ENCODE assay signal across 8 cellular contexts in genomic region chr1:192639607-192640368, GRCh38. TPM values are rescaled to one million over a fixed set of nuclear protein-coding genes. Genes with fewer than 3 reads are reported as not detected.
A peak's percentile ranks its signal among the peaks of the same experiment; 100 is the strongest.
DNase-seq lines count a peak whose midpoint lies in the region; ATAC-seq and TF ChIP-seq lines count a peak whose summit lies in the region.

No MANE protein-coding gene starts in this region.

- no peaks in the 10 kb centered on the region for H3K36me3 Mint-ChIP-seq in activated naive CD4-positive, alpha-beta T cell treated with anti-CD3 and anti-CD28 coated beads, Interleukin-2, amount 50 U/mL, for 24 hours
- no peaks in the 10 kb centered on the region for H3K36me3 Mint-ChIP-seq in activated naive CD4-positive, alpha-beta T cell treated with anti-CD3 and anti-CD28 coated beads, Interleukin-2, amount 10 ng/mL, durations not matched to agents 7 days and 5 days

- intact Hi-C loops in lower leg skin (cut with DNase I; ENCODE audit: low total_unique reads), result no loop called here

- H3K27ac Mint-ChIP-seq in activated naive CD4-positive, alpha-beta T cell treated with anti-CD3 and anti-CD28 coated beads, Interleukin-2, amount 50 U/mL, for 24 hours, result peak overlapping the region; percentile 77
- H3K27ac Mint-ChIP-seq in activated naive CD4-positive, alpha-beta T cell treated with anti-CD3 and anti-CD28 coated beads, Interleukin-2, amount 10 ng/mL, durations not matched to agents 7 days and 5 days, result no peak overlapping the region

- DNase-seq in activated naive CD4-positive, alpha-beta T cell treated with anti-CD3 and anti-CD28 coated beads, Interleukin-2, amount 10 ng/mL, durations not matched to agents 7 days and 5 days, result no peak
- DNase-seq in RPMI7951 (ENCODE audit: low read depth) (peak; percentile 9), renal cortical epithelial cell (ENCODE audit: low read depth) (peak; percentile 84), NCI-H187 (lab: John Stamatoyannopoulos, UW) (no peak), dedifferentiated amniotic fluid mesenchymal stem cell (ENCODE audit: extremely low spot score) (no peak), lower leg skin (ENCODE audit: low spot score in 2 of 2) (no peak)

- H3K4me3 ChIP-seq in lower leg skin (ENCODE audit: low read depth, poor library complexity, severe bottlenecking), result no peak overlapping the region

- no peak for TF ChIP-seq POLR2A in lower leg skin (IDR thresholded peaks at IDR 0.05)

- peaks cover 7% of the 10 kb centered on the region for H3K4me1 Mint-ChIP-seq in activated naive CD4-positive, alpha-beta T cell treated with anti-CD3 and anti-CD28 coated beads, Interleukin-2, amount 50 U/mL, for 24 hours
- no peaks in the 10 kb centered on the region for H3K4me1 Mint-ChIP-seq in activated naive CD4-positive, alpha-beta T cell treated with anti-CD3 and anti-CD28 coated beads, Interleukin-2, amount 10 ng/mL, durations not matched to agents 7 days and 5 days

- peaks cover 4% of the 10 kb centered on the region for H3K27me3 Mint-ChIP-seq in activated naive CD4-positive, alpha-beta T cell treated with anti-CD3 and anti-CD28 coated beads, Interleukin-2, amount 50 U/mL, for 24 hours
- H3K27me3 Mint-ChIP-seq in activated naive CD4-positive, alpha-beta T cell treated with anti-CD3 and anti-CD28 coated beads, Interleukin-2, amount 10 ng/mL, durations not matched to agents 7 days and 5 days, result peaks cover 5% of the 10 kb centered on the region

- ATAC-seq in HG02943 (IDR thresholded peaks at IDR 0.05; ENCODE audit: low read depth, unreplicated experiment), result peak; percentile 65

- H3K4me3 Mint-ChIP-seq in activated naive CD4-positive, alpha-beta T cell treated with anti-CD3 and anti-CD28 coated beads, Interleukin-2, amount 50 U/mL, for 24 hours, result peak overlapping the region; percentile 49
- H3K4me3 Mint-ChIP-seq in activated naive CD4-positive, alpha-beta T cell treated with anti-CD3 and anti-CD28 coated beads, Interleukin-2, amount 10 ng/mL, durations not matched to agents 7 days and 5 days, result no peak overlapping the region

- WGBS in lower leg skin, 2 donors, result 60 to 63% methylated on average over 4 of the region's 4 CpGs

- CTCF ChIA-PET in activated naive CD4-positive, alpha-beta T cell treated with anti-CD3 and anti-CD28 coated beads, Interleukin-2, amount 10 ng/mL, durations not matched to agents 7 days and 5 days (lab: Charles Lee), result interaction anchor here (0.6 to 1.5 kb wide), 3 partner anchors 9 to 55 kb away, joined by 3 to 4 read pairs (median 4); no protein-coding TSS in a partner anchor

- H3K9me3 Mint-ChIP-seq in activated naive CD4-positive, alpha-beta T cell treated with anti-CD3 and anti-CD28 coated beads, Interleukin-2, amount 50 U/mL, for 24 hours, result no peaks in the 10 kb centered on the region
- no peaks in the 10 kb centered on the region for H3K9me3 Mint-ChIP-seq in activated naive CD4-positive, alpha-beta T cell treated with anti-CD3 and anti-CD28 coated beads, Interleukin-2, amount 10 ng/mL, durations not matched to agents 7 days and 5 days

- no peak for TF ChIP-seq CTCF in lower leg skin (IDR thresholded peaks at IDR 0.05)

RNA-seq across cellular contexts. Expression of gene RGS13, which starts 3.8 kb away (rescaled TPM):
- 0.20 and 0.84 TPM in 2 replicates for total RNA-seq in RPMI7951 (2014; rRNA removed; shearing (Covaris generic))
- total RNA-seq in renal cortical epithelial cell, result not detected in 2 replicates
- total RNA-seq in lower leg skin, result 1 to 10 TPM in 1 of 4 donors, under 1 TPM in 1, not detected in 2; 0.08 to 1.1 TPM

Comparison
In these comparisons a context has a peak if more than half of its experiments do, and no peak if none do; other contexts are left out.
1. DNase-seq: peak in RPMI7951 (single experiment) and renal cortical epithelial cell (single experiment); none in activated naive CD4-positive, alpha-beta T cell treated with anti-CD3 and anti-CD28 coated beads, Interleukin-2, amount 10 ng/mL, durations not matched to agents 7 days and 5 days (single experiment), NCI-H187 (0 of 2), dedifferentiated amniotic fluid mesenchymal stem cell (single experiment) and lower leg skin (0 of 2).